ENCODE assay signal across 16 cellular contexts in genomic region chr14:101499513-101499912, GRCh38.
"Had no signal": no experiment of that assay in that cellular context is flagged by ENCODE, and none has a peak within 500 bp of the region (broad histone marks: within the 10 kb centered on the region; RNA-seq: fewer than 3 reads in every experiment).

No MANE protein-coding gene starts in this region.

- H3K4me1 Mint-ChIP-seq: naive B cell; stimulated activated naive B cell treated with anti-CD40 and anti-IgM and Interleukin-4, amounts not matched to agents 10 μg/mL and 1 μg/mL and 100 μg/mL, for 72 hours had no signal

- H3K36me3 Mint-ChIP-seq: activated naive CD8-positive, alpha-beta T cell; stimulated activated naive B cell treated with anti-CD40 and anti-IgM and Interleukin-4, amounts not matched to agents 10 μg/mL and 1 μg/mL and 100 μg/mL, for 72 hours had no signal

- DNase-seq: activated CD4-positive, alpha-beta T cell treated with anti-CD3 and anti-CD28 coated beads, Interleukin-2, amount 50 U/mL, for 4 hours; amniotic stem cell; effector CD4-positive, alpha-beta T cell; esophagus squamous epithelium; kidney glomerular epithelial cell; midbrain; naive B cell; psoas muscle; stimulated activated CD4-positive, alpha-beta T cell treated with anti-CD3 and anti-CD28 coated beads, Interleukin-2, amount 100 ng/mL, for 48 hours; stimulated activated naive B cell treated with anti-CD40 and anti-IgM and Interleukin-4, amounts not matched to agents 10 μg/mL and 1 μg/mL and 100 μg/mL, for 72 hours had no signal

- H3K9me3 ChIP-seq: psoas muscle, uterus had no signal

- H3K4me1 ChIP-seq: psoas muscle, tibial artery, uterus had no signal

- H3K27ac Mint-ChIP-seq: activated naive CD8-positive, alpha-beta T cell; activated T-helper 2 cell treated with anti-CD3 and anti-CD28 coated beads, Interferon-gamma antibody, Interleukin-2, Interleukin-4, amounts not matched to agents 10 μg/mL and 5 μg/mL and 100 μg/mL, durations not matched to agents 14 hours and 24 hours and 36 hours; naive B cell; stimulated activated naive B cell treated with anti-CD40 and anti-IgM and Interleukin-4, amounts not matched to agents 10 μg/mL and 1 μg/mL and 100 μg/mL, for 72 hours had no signal

- H3K27ac ChIP-seq: esophagus squamous epithelium, psoas muscle, tibial artery, uterus had no signal

- H3K4me3 Mint-ChIP-seq: activated naive CD8-positive, alpha-beta T cell; naive B cell; stimulated activated naive B cell treated with anti-CD40 and anti-IgM and Interleukin-4, amounts not matched to agents 10 μg/mL and 1 μg/mL and 100 μg/mL, for 72 hours had no signal

- H3K27me3 ChIP-seq: uterus had no signal

- H3K36me3 ChIP-seq: esophagus squamous epithelium, tibial artery, uterus had no signal

- ATAC-seq: activated CD4-positive, CD25-positive, alpha-beta regulatory T cell treated with anti-CD3 and anti-CD28 coated beads, Interleukin-2, amount 50 U/mL, for 24 hours; psoas muscle; stimulated activated naive B cell treated with anti-CD40 and anti-IgM and Interleukin-4, amounts not matched to agents 10 μg/mL and 1 μg/mL and 100 μg/mL, for 72 hours had no signal

- H3K4me3 ChIP-seq: esophagus squamous epithelium, lung, psoas muscle, tibial artery, uterus had no signal

- H3K9me3 Mint-ChIP-seq: activated T-helper 2 cell treated with anti-CD3 and anti-CD28 coated beads, Interferon-gamma antibody, Interleukin-2, Interleukin-4, amounts not matched to agents 10 μg/mL and 5 μg/mL and 100 μg/mL, durations not matched to agents 14 hours and 24 hours and 36 hours had no signal
